Comparison of ENCODE assay signal across 11 cellular contexts in the genomic region with DNA sequence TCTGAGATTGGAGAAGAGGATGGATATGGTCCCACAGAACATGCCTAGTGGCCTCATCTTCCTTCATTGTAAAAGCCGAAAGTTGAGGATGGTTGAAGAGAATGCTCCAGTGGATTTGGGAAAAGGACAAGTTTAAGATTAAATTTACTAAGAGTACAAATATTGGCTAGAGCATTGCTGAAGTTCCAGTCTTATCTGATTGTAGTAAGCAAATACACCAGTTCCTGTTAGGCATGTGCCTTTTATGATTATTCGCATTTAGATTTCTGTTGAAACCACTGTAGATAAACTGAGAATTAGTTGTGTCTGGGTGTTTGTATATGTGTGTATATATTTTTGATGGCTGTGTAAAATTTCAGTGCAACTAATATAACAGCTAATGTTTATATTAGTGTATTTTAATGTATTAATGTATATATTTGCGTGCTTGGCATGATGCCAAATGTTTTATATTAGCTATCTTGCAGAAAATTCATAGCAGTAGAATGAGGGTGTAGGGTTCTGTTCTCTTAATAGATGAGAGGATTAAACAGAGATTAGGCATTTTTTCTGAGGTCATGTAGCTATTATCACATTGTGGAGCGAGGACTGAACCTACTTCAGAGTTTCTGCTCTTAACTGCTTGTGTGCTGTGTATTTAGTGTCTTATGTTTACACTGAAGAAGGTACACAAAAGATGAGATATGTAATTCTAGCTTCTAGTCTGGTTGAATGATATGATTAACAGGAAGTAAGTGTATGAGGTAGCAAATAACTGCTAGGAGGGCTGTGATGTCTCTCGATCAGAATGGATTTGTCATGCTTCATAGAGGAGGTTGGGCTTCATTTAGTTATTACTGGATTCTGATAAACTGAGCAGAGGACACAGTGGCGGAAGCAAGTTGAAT. TPM values are rescaled to one million over a fixed set of nuclear protein-coding genes. Genes with fewer than 3 reads are reported as not detected.
DNase-seq lines count a peak whose midpoint lies in the region; ATAC-seq and TF ChIP-seq lines count a peak whose summit lies in the region.
"Had no signal": no experiment of that assay in that cellular context is flagged by ENCODE, and none has a peak within 500 bp of the region (broad histone marks: within the 10 kb centered on the region; RNA-seq: fewer than 3 reads in every experiment).

No MANE protein-coding gene starts in this region.

- H3K27ac Mint-ChIP-seq in activated naive CD4-positive, alpha-beta T cell treated with anti-CD3 and anti-CD28 coated beads for 36 hours, result peak overlapping the region; percentile 64
- H3K27ac Mint-ChIP-seq in type B pancreatic cell, result peak overlapping the region; percentile 12
- H3K27ac Mint-ChIP-seq: dendritic cell treated with granulocyte-macrophage colony-stimulating factor and Interleukin-4, amounts not matched to agents 40 ng/mL and 50 ng/mL, for 4 days had no signal

- H3K4me1 Mint-ChIP-seq in activated naive CD4-positive, alpha-beta T cell treated with anti-CD3 and anti-CD28 coated beads for 36 hours (ENCODE audit: low read depth), result peaks cover 29% of the 10 kb centered on the region
- H3K4me1 Mint-ChIP-seq in type B pancreatic cell (ENCODE audit: unreplicated experiment), result no peaks in the 10 kb centered on the region

- CTCF ChIA-PET in activated naive CD4-positive, alpha-beta T cell treated with anti-CD3 and anti-CD28 coated beads for 36 hours (lab: Charles Lee), result interaction anchor here (0.6 to 1.1 kb wide), 4 partner anchors 12 to 141 kb away, joined by 3 to 4 read pairs (median 4); no protein-coding TSS in a partner anchor

- H3K4me3 Mint-ChIP-seq in activated naive CD4-positive, alpha-beta T cell treated with anti-CD3 and anti-CD28 coated beads for 36 hours, result no peak overlapping the region
- no peak overlapping the region for H3K4me3 Mint-ChIP-seq in type B pancreatic cell
- H3K4me3 Mint-ChIP-seq: dendritic cell treated with granulocyte-macrophage colony-stimulating factor and Interleukin-4, amounts not matched to agents 40 ng/mL and 50 ng/mL, for 4 days had no signal

- TF ChIP-seq CTCF in type B pancreatic cell (conservative IDR thresholded peaks at IDR 0.05), result no peak

- H3K27ac ChIP-seq in epithelial cell of prostate, result peak overlapping the region; percentile 30
- H3K27ac ChIP-seq: thoracic aorta had no signal

- H3K36me3 Mint-ChIP-seq in activated naive CD4-positive, alpha-beta T cell treated with anti-CD3 and anti-CD28 coated beads for 36 hours (ENCODE audit: low read depth), result peaks cover 23% of the 10 kb centered on the region
- H3K36me3 Mint-ChIP-seq in type B pancreatic cell, result peaks cover 29% of the 10 kb centered on the region

- ATAC-seq in GM21390 (IDR thresholded peaks at IDR 0.05; ENCODE audit: unreplicated experiment), result no peak
- no peak for ATAC-seq in GM19035 (IDR thresholded peaks at IDR 0.05; ENCODE audit: unreplicated experiment)

- intact Hi-C loops in activated naive CD4-positive, alpha-beta T cell treated with anti-CD3 and anti-CD28 coated beads for 36 hours (cut with micrococcal nuclease), result no loop called here

- no peak for DNase-seq in activated naive CD4-positive, alpha-beta T cell treated with anti-CD3 and anti-CD28 coated beads for 36 hours
- DNase-seq in activated naive CD4-positive, alpha-beta T cell (lab: John Stamatoyannopoulos, UW), result no peak
- DNase-seq in SHP77 (lab: John Stamatoyannopoulos, UW) (peak; percentile 38 to 65), epithelial cell of prostate (ENCODE audit: low read depth, low spot score) (no peak), type B pancreatic cell (ENCODE audit: extremely low spot score, unreplicated experiment) (no peak), retina (no peak)
- DNase-seq: NCI-H446 had no signal

- no peaks in the 10 kb centered on the region for H3K9me3 Mint-ChIP-seq in activated naive CD4-positive, alpha-beta T cell treated with anti-CD3 and anti-CD28 coated beads for 36 hours
- no peaks in the 10 kb centered on the region for H3K9me3 Mint-ChIP-seq in type B pancreatic cell
- H3K9me3 Mint-ChIP-seq: dendritic cell treated with granulocyte-macrophage colony-stimulating factor and Interleukin-4, amounts not matched to agents 40 ng/mL and 50 ng/mL, for 4 days had no signal

- no peaks in the 10 kb centered on the region for H3K27me3 Mint-ChIP-seq in activated naive CD4-positive, alpha-beta T cell treated with anti-CD3 and anti-CD28 coated beads for 36 hours (ENCODE audit: low read depth)
- no peaks in the 10 kb centered on the region for H3K27me3 Mint-ChIP-seq in type B pancreatic cell
- H3K27me3 Mint-ChIP-seq: dendritic cell treated with granulocyte-macrophage colony-stimulating factor and Interleukin-4, amounts not matched to agents 40 ng/mL and 50 ng/mL, for 4 days had no signal

RNA-seq across cellular contexts. Expression of a gene that starts 21.2 kb away (rescaled TPM):
- 10 to 100 TPM; 47.6 to 50.8 TPM for total RNA-seq in activated naive CD4-positive, alpha-beta T cell treated with anti-CD3 and anti-CD28 coated beads for 36 hours
- 66.1 and 96.9 TPM in 2 replicates for total RNA-seq in type B pancreatic cell (ENCODE audit: low replicate concordance)

RNA-seq across cellular contexts. Expression of a gene that starts 22.6 kb away (rescaled TPM):
- total RNA-seq in activated naive CD4-positive, alpha-beta T cell treated with anti-CD3 and anti-CD28 coated beads for 36 hours, result 10 to 100 TPM; 15.3 to 16.3 TPM
- 5.4 and 12.4 TPM in 2 replicates for total RNA-seq in type B pancreatic cell (ENCODE audit: low replicate concordance)

RNA-seq across cellular contexts. Expression of a gene that starts 29.2 kb away (rescaled TPM):
- 10 to 100 TPM; 32.0 to 35.6 TPM for total RNA-seq in activated naive CD4-positive, alpha-beta T cell treated with anti-CD3 and anti-CD28 coated beads for 36 hours
- 50.6 and 51.7 TPM in 2 replicates for total RNA-seq in type B pancreatic cell (ENCODE audit: low replicate concordance)

Comparison
In these comparisons a context has a peak if more than half of its experiments do, and no peak if none do; other contexts are left out.
1. DNase-seq: peak in SHP77 (2 of 2); none in activated naive CD4-positive, alpha-beta T cell treated with anti-CD3 and anti-CD28 coated beads for 36 hours (single experiment), activated naive CD4-positive, alpha-beta T cell (0 of 4), epithelial cell of prostate (single experiment), type B pancreatic cell (single experiment) and retina (single experiment).